ENCODE assay signal across 30 cellular contexts in genomic region chr3:40669176-40669575, GRCh38.
"Had no signal": no experiment of that assay in that cellular context is flagged by ENCODE, and none has a peak within 500 bp of the region (broad histone marks: within the 10 kb centered on the region; RNA-seq: fewer than 3 reads in every experiment).

No MANE protein-coding gene starts in this region.

- ATAC-seq: naive thymus-derived CD8-positive, alpha-beta T cell; natural killer cell treated with Interleukin-12 subunit alpha and Interleukin-12 subunit beta and Interleukin-15 and Interleukin-18, amount 100 ng/mL, for 72 hours; psoas muscle; right cardiac atrium; sciatic nerve; stimulated activated memory B cell treated with anti-CD40 and anti-IgM and Interleukin-4, amounts not matched to agents 10 μg/mL and 1 μg/mL and 100 μg/mL, for 72 hours; stimulated activated naive CD8-positive, alpha-beta T cell treated with anti-CD3 and anti-CD28 coated beads, Interleukin-15, amount 100 ng/mL, for 72 hours; stimulated activated naive CD8-positive, alpha-beta T cell treated with anti-CD3 and anti-CD28 coated beads, Interleukin-15, Interleukin-2, amounts not matched to agents 100 U/mL and 50 U/mL, for 24 hours; upper lobe of right lung had no signal

- H3K9ac ChIP-seq: parathyroid adenoma had no signal

- H3K4me1 ChIP-seq: parathyroid adenoma, psoas muscle, spleen, suprapubic skin, testis, tibial artery, upper lobe of right lung, uterus had no signal

- H3K27ac ChIP-seq: neutrophil, ovary, parathyroid adenoma, psoas muscle, skin epidermis, spleen, suprapubic skin, testis, tibial artery, transverse colon, upper lobe of right lung, uterus had no signal

- H3K4me2 ChIP-seq: smooth muscle cell had no signal

- H3K27me3 ChIP-seq: neutrophil, ovary, spleen, suprapubic skin, testis, tibial artery, transverse colon, upper lobe of right lung, uterus had no signal

- DNase-seq: naive thymus-derived CD8-positive, alpha-beta T cell; nephron progenitor cell; nucleus accumbens; ovary; posterior cingulate gyrus; psoas muscle; right cardiac atrium; spleen; stimulated activated CD4-positive, alpha-beta T cell treated with anti-CD3 and anti-CD28 coated beads, Interleukin-12 subunit alpha, Interleukin-12 subunit beta, amount 100 ng/mL, for 4 hours; stimulated activated CD4-positive, alpha-beta T cell treated with anti-CD3 and anti-CD28 coated beads, Interleukin-1b, Interleukin-23, amount 100 ng/mL, for 48 hours; stimulated activated CD4-positive, alpha-beta T cell treated with anti-CD3 and anti-CD28 coated beads, Interleukin-4, amount 100 ng/mL, for 1 hour; stimulated activated CD4-positive, alpha-beta T cell treated with anti-CD3 and anti-CD28 coated beads, Interleukin-4, amount 100 ng/mL, for 4 hours; stimulated activated CD8-positive, alpha-beta memory T cell treated with anti-CD3 and anti-CD28 coated beads, Interleukin-4, amount 100 ng/mL, for 48 hours; stimulated activated naive CD4-positive, alpha-beta T cell; stimulated activated naive CD8-positive, alpha-beta T cell treated with anti-CD3 and anti-CD28 coated beads, Interleukin-15, amount 100 ng/mL, for 72 hours; stimulated activated naive CD8-positive, alpha-beta T cell treated with anti-CD3 and anti-CD28 coated beads, Interleukin-15, Interleukin-2, amounts not matched to agents 100 U/mL and 50 U/mL, for 24 hours; substantia nigra; testis; tibial artery; transverse colon; upper lobe of right lung; uterus had no signal

- H3K79me2 ChIP-seq: parathyroid adenoma had no signal

- H3K9me3 ChIP-seq: neutrophil, ovary, suprapubic skin, testis, tibial artery, upper lobe of right lung, uterus had no signal

- H3K36me3 ChIP-seq: neutrophil, ovary, spleen, suprapubic skin, tibial artery, transverse colon, upper lobe of right lung, uterus had no signal

- H3K4me3 ChIP-seq: ovary, psoas muscle, skin epidermis, smooth muscle cell, spleen, suprapubic skin, testis, tibial artery, transverse colon, upper lobe of right lung, uterus had no signal

- H2AFZ ChIP-seq: parathyroid adenoma had no signal
